Comparison of ENCODE assay signal across 1 cellular context in the genomic region with DNA sequence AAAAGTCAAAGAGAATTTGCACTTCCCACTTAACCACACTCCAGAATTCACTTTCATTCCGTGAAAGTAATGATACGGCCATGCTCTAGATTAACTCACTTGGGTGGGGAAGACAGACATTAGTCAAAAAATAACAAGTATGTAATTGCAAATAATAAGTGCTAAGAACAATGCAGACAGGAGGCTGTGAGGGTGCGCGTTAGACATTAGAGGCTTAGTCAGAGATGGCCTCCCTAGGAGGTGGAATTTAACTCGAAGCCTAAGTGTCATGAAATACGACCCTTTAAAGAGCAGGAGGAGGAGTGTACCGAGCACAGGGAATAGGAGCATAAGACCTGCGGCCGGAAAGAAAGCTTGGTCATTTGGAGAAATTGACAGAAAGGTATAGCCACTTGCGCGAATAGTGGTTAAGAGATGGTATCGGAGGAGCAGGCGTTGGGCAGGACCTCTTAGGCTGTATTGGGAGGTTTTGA.
TF ChIP-seq lines count a peak whose summit lies in the region.

No MANE protein-coding gene starts in this region.

TF ChIP-seq in neural cell, 6 proteins besides CTCF, POLR2A, EP300 and RAD21 (continued from another document):
- TF ChIP-seq TAF1 (IDR thresholded peaks at IDR 0.05; ENCODE audit: low read depth): peak; percentile 9
